1 cellular context compared by ENCODE assay signal in genomic region chr6:147105786-147106185, GRCh38.
TF ChIP-seq lines count a peak whose summit lies in the region.

No MANE protein-coding gene starts in this region.

TF ChIP-seq in HepG2, 621 proteins besides CTCF, POLR2A, EP300 and RAD21 (continued from another document):
- TF ChIP-seq ARID5B (CRISPR knock-in tag; IDR thresholded peaks at IDR 0.05) (no peak), ZFP91 (CRISPR knock-in tag; IDR thresholded peaks at IDR 0.05; ENCODE audit: borderline replicate concordance) (no peak), ZFP90 (CRISPR knock-in tag; IDR thresholded peaks at IDR 0.05; ENCODE audit: borderline replicate concordance) (no peak), ZNF7 (CRISPR knock-in tag; IDR thresholded peaks at IDR 0.05) (no peak), FOXO4 (CRISPR knock-in tag; conservative IDR thresholded peaks at IDR 0.05) (no peak), CREB1 (IDR thresholded peaks at IDR 0.05) (no peak), CREB1 (CRISPR knock-in tag; IDR thresholded peaks at IDR 0.05) (no peak), CEBPZ (IDR thresholded peaks at IDR 0.05; ENCODE audit: low read length) (no peak), THAP7 (CRISPR knock-in tag; IDR thresholded peaks at IDR 0.05) (no peak), MAFK (conservative IDR thresholded peaks at IDR 0.05 in 1 of 2, IDR thresholded peaks at IDR 0.05 in 1 of 2; ENCODE audit: low read length in 2 of 2) (peak; percentile 35 to 63; a peak in 3 of 4 replicates)
TF ChIP-seq in HepG2: peak in this region for 2.
